13 cellular contexts compared by ENCODE assay signal in the genomic region with DNA sequence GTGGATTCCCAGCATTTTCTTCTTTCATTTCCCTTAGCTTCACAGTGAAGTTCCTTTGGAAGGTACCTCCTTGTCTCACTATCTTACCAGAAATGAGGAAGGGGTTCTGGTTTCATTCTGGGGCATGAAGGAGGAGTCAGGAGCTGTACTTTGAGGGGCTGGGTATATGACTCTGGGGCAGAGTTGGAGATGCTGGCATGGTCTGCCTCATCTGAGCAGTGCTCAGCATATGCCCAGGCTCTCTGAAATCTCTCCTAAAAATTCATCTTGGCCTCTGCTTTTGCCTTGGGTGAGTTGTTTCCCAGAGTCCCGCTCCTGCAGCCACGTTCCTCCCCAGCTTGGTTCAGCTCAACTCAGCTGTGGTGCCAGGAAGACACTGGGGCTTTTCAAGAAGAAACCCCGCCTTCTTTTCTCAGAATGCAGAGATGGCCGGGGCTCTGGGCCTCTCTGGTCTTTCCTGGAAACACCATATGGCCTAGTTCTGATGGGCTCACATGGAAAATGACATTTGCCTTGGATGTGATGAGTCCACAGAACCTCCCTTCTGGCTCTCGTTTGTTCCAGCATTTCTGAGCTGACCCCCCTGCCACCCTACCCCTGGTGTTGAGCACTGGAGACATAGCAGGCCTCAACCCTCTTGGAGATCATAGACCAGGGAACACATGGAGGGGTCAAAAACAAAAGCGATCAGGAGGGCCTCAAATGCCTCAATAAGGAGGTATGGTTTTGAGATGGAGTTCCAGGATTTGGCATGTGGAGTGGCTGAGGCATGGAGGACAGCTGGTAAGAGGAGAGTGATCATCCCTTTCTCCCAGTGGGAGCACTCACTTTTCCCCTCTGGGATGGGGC. TPM values are rescaled to one million over a fixed set of nuclear protein-coding genes. Genes with fewer than 3 reads are reported as not detected.
DNase-seq lines count a peak whose midpoint lies in the region; ATAC-seq and TF ChIP-seq lines count a peak whose summit lies in the region.
"Had no signal": no experiment of that assay in that cellular context is flagged by ENCODE, and none has a peak within 500 bp of the region (broad histone marks: within the 10 kb centered on the region; RNA-seq: fewer than 3 reads in every experiment).

No MANE protein-coding gene starts in this region.

- ATAC-seq in left ventricle myocardium superior (no peak), heart right ventricle (no peak), sciatic nerve (no peak), HG03520 (IDR thresholded peaks at IDR 0.05; ENCODE audit: unreplicated experiment) (no peak), HG03045 (IDR thresholded peaks at IDR 0.05; ENCODE audit: unreplicated experiment) (no peak)
- peak; percentile 76 for ATAC-seq in activated naive CD8-positive, alpha-beta T cell treated with anti-CD3 and anti-CD28 coated beads, Interleukin-2, amount 50 U/mL, for 24 hours

- H3K4me3 Mint-ChIP-seq in activated CD4-positive, alpha-beta T cell treated with anti-CD3 and anti-CD28 coated beads, Interleukin-2, amount 10 ng/mL, durations not matched to agents 7 days and 5 days: peak overlapping the region; percentile 32
- H3K4me3 Mint-ChIP-seq in activated naive CD8-positive, alpha-beta T cell treated with anti-CD3 and anti-CD28 coated beads, Interleukin-2, amount 50 U/mL, for 24 hours: peak overlapping the region; percentile 41
- peak overlapping the region; percentile 36 for H3K4me3 Mint-ChIP-seq in stimulated activated naive CD8-positive, alpha-beta T cell treated with anti-CD3 and anti-CD28 coated beads, Interleukin-15, Interleukin-2, amounts not matched to agents 100 ng/mL and 50 ng/mL, for 24 hours
- H3K4me3 Mint-ChIP-seq: activated B cell treated with CpG ODN at 0.5 μM for 24 hours had no signal

- H3K36me3 ChIP-seq in heart right ventricle: no peaks in the 10 kb centered on the region
- H3K36me3 ChIP-seq: tibial nerve had no signal

- no peak overlapping the region for H3K4me3 ChIP-seq in heart right ventricle
- H3K4me3 ChIP-seq: skin epidermis, tibial nerve had no signal

- no peak for TF ChIP-seq CTCF in heart right ventricle (IDR thresholded peaks at IDR 0.05)

- peaks cover 0 to 3% (median 0%) of the 10 kb centered on the region in 7 donors for H3K27me3 ChIP-seq in heart right ventricle
- H3K27me3 ChIP-seq: tibial nerve had no signal

- H3K36me3 Mint-ChIP-seq in activated CD4-positive, alpha-beta T cell treated with anti-CD3 and anti-CD28 coated beads, Interleukin-2, amount 10 ng/mL, durations not matched to agents 7 days and 5 days (ENCODE audit: low read depth): peaks cover 39% of the 10 kb centered on the region
- no peaks in the 10 kb centered on the region for H3K36me3 Mint-ChIP-seq in activated naive CD8-positive, alpha-beta T cell treated with anti-CD3 and anti-CD28 coated beads, Interleukin-2, amount 50 U/mL, for 24 hours (ENCODE audit: low read depth)
- no peaks in the 10 kb centered on the region for H3K36me3 Mint-ChIP-seq in stimulated activated naive CD8-positive, alpha-beta T cell treated with anti-CD3 and anti-CD28 coated beads, Interleukin-15, Interleukin-2, amounts not matched to agents 100 ng/mL and 50 ng/mL, for 24 hours (ENCODE audit: low read depth)

- H3K9me3 ChIP-seq in heart right ventricle: peaks cover 0 to 13% (median 0%) of the 10 kb centered on the region in 11 donors
- H3K9me3 ChIP-seq: tibial nerve had no signal

- WGBS in heart right ventricle, 2 donors: 77 to 86% methylated on average over 6 of the region's 6 CpGs

- H3K4me1 Mint-ChIP-seq in activated CD4-positive, alpha-beta T cell treated with anti-CD3 and anti-CD28 coated beads, Interleukin-2, amount 10 ng/mL, durations not matched to agents 7 days and 5 days: peaks cover 71% of the 10 kb centered on the region
- peaks cover 29% of the 10 kb centered on the region for H3K4me1 Mint-ChIP-seq in activated naive CD8-positive, alpha-beta T cell treated with anti-CD3 and anti-CD28 coated beads, Interleukin-2, amount 50 U/mL, for 24 hours
- peaks cover 28% of the 10 kb centered on the region for H3K4me1 Mint-ChIP-seq in stimulated activated naive CD8-positive, alpha-beta T cell treated with anti-CD3 and anti-CD28 coated beads, Interleukin-15, Interleukin-2, amounts not matched to agents 100 ng/mL and 50 ng/mL, for 24 hours (ENCODE audit: low read depth)
- H3K4me1 Mint-ChIP-seq: activated B cell treated with CpG ODN at 0.5 μM for 24 hours had no signal

- POLR2A ChIA-PET in activated CD4-positive, alpha-beta T cell treated with anti-CD3 and anti-CD28 coated beads, Interleukin-2, amount 10 ng/mL, durations not matched to agents 7 days and 5 days (lab: Charles Lee): no interaction called here

- CTCF ChIA-PET in activated CD4-positive, alpha-beta T cell treated with anti-CD3 and anti-CD28 coated beads, Interleukin-2, amount 10 ng/mL, durations not matched to agents 7 days and 5 days (lab: Charles Lee): interaction anchor here (0.7 to 5.7 kb wide), 7 partner anchors 11 to 62 kb away, joined by 3 to 53 read pairs (median 4); partner anchors contain the start of gene TGFBR1

- peaks cover 30% of the 10 kb centered on the region for H3K9me3 Mint-ChIP-seq in activated CD4-positive, alpha-beta T cell treated with anti-CD3 and anti-CD28 coated beads, Interleukin-2, amount 10 ng/mL, durations not matched to agents 7 days and 5 days
- H3K9me3 Mint-ChIP-seq in activated naive CD8-positive, alpha-beta T cell treated with anti-CD3 and anti-CD28 coated beads, Interleukin-2, amount 50 U/mL, for 24 hours: no peaks in the 10 kb centered on the region
- no peaks in the 10 kb centered on the region for H3K9me3 Mint-ChIP-seq in stimulated activated naive CD8-positive, alpha-beta T cell treated with anti-CD3 and anti-CD28 coated beads, Interleukin-15, Interleukin-2, amounts not matched to agents 100 ng/mL and 50 ng/mL, for 24 hours

- DNase-seq in left ventricle myocardium superior (peak; percentile 26), heart right ventricle (no peak), sciatic nerve (ENCODE audit: low spot score) (no peak)
- DNase-seq in activated CD4-positive, alpha-beta T cell treated with anti-CD3 and anti-CD28 coated beads, Interleukin-2, amount 10 ng/mL, durations not matched to agents 7 days and 5 days: peak; percentile 64
- DNase-seq in activated naive CD8-positive, alpha-beta T cell treated with anti-CD3 and anti-CD28 coated beads, Interleukin-2, amount 50 U/mL, for 24 hours: peak; percentile 40
- DNase-seq: activated B cell treated with CpG ODN at 0.5 μM for 24 hours, aorta, NCI-H2171 treated with DMSO at 0.1 percent for 48 hours had no signal

- no peak overlapping the region for H3K27ac ChIP-seq in heart right ventricle
- H3K27ac ChIP-seq: tibial nerve had no signal

- intact Hi-C loops in left ventricle myocardium superior (cut with micrococcal nuclease) (no loop called here), heart right ventricle (cut with DNase I) (loop anchor here in 2 of 10 donors (10.0 kb wide), 2 partner anchors 48 to 58 kb away; no protein-coding TSS in a partner anchor), sciatic nerve (cut with DNase I) (no loop called here)

- H3K27me3 Mint-ChIP-seq in activated CD4-positive, alpha-beta T cell treated with anti-CD3 and anti-CD28 coated beads, Interleukin-2, amount 10 ng/mL, durations not matched to agents 7 days and 5 days: no peaks in the 10 kb centered on the region
- no peaks in the 10 kb centered on the region for H3K27me3 Mint-ChIP-seq in activated naive CD8-positive, alpha-beta T cell treated with anti-CD3 and anti-CD28 coated beads, Interleukin-2, amount 50 U/mL, for 24 hours
- H3K27me3 Mint-ChIP-seq in stimulated activated naive CD8-positive, alpha-beta T cell treated with anti-CD3 and anti-CD28 coated beads, Interleukin-15, Interleukin-2, amounts not matched to agents 100 ng/mL and 50 ng/mL, for 24 hours: no peaks in the 10 kb centered on the region
- H3K27me3 Mint-ChIP-seq: activated B cell treated with CpG ODN at 0.5 μM for 24 hours had no signal

- H3K4me1 ChIP-seq in heart right ventricle: peaks cover 0 to 10% (median 4%) of the 10 kb centered on the region in 9 donors
- H3K4me1 ChIP-seq: tibial nerve had no signal

- peak overlapping the region; percentile 95 for H3K27ac Mint-ChIP-seq in activated CD4-positive, alpha-beta T cell treated with anti-CD3 and anti-CD28 coated beads, Interleukin-2, amount 10 ng/mL, durations not matched to agents 7 days and 5 days
- peak overlapping the region; percentile 84 for H3K27ac Mint-ChIP-seq in activated naive CD8-positive, alpha-beta T cell treated with anti-CD3 and anti-CD28 coated beads, Interleukin-2, amount 50 U/mL, for 24 hours
- H3K27ac Mint-ChIP-seq in stimulated activated naive CD8-positive, alpha-beta T cell treated with anti-CD3 and anti-CD28 coated beads, Interleukin-15, Interleukin-2, amounts not matched to agents 100 ng/mL and 50 ng/mL, for 24 hours: peak overlapping the region; percentile 88

RNA-seq across cellular contexts. Expression of gene TGFBR1, which starts 12.0 kb away (rescaled TPM):
- total RNA-seq in left ventricle myocardium superior (12.3 TPM), heart right ventricle (10 to 100 TPM; 10.7 to 25.4 (median 15.0) TPM), sciatic nerve (71.3 TPM)
- 1 to 10 TPM; 4.9 to 5.9 TPM for polyA plus RNA-seq in heart right ventricle
- 10 to 100 TPM; 60.7 to 71.2 TPM for total RNA-seq in activated CD4-positive, alpha-beta T cell treated with anti-CD3 and anti-CD28 coated beads, Interleukin-2, amount 10 ng/mL, durations not matched to agents 7 days and 5 days

Comparison
In these comparisons a context has a peak if more than half of its experiments do, and no peak if none do; other contexts are left out.
1. DNase-seq: peak in left ventricle myocardium superior (single experiment), activated CD4-positive, alpha-beta T cell treated with anti-CD3 and anti-CD28 coated beads, Interleukin-2, amount 10 ng/mL, durations not matched to agents 7 days and 5 days (single experiment) and activated naive CD8-positive, alpha-beta T cell treated with anti-CD3 and anti-CD28 coated beads, Interleukin-2, amount 50 U/mL, for 24 hours (single experiment); none in heart right ventricle (0 of 2) and sciatic nerve (single experiment).
2. Peak in every context shown above with its lines, with median percentiles within 50 percentile points of each other: H3K27ac Mint-ChIP-seq and H3K4me3 Mint-ChIP-seq.